ENCODE assay signal across 32 cellular contexts in the genomic region with DNA sequence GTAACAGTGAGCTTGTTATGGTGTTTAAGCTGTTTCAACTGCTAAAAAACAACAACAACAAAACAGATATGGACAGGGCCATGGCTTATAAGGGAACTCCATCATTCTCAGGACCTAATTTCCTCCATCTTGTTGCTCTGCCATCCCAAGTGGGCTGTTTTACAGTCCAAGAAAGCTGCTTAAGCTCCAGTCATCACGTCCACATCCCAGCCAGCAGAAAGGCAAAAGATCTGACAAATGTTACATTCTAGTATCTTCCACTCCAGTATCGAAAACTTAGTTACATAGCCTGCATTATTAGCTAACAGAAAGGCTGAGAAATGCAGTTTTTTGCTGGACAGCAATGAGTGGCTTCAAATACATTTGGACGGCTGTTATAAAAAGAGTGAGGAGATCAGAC. TPM values are rescaled to one million over a fixed set of nuclear protein-coding genes. Genes with fewer than 3 reads are reported as not detected.
"Had no signal": no experiment of that assay in that cellular context is flagged by ENCODE, and none has a peak within 500 bp of the region (broad histone marks: within the 10 kb centered on the region; RNA-seq: fewer than 3 reads in every experiment).

No MANE protein-coding gene starts in this region.

- H3K27me3 ChIP-seq: neural progenitor cell, ovary, right atrium auricular region, right lobe of liver, testis, thyroid gland, uterus had no signal

- H3K4me1 ChIP-seq: left lung, lower lobe of right lung, neural progenitor cell, right atrium auricular region, stomach, testis, thyroid gland, transverse colon, uterus had no signal

- H3K9ac ChIP-seq: neural progenitor cell had no signal

- H3K4me2 ChIP-seq: neural progenitor cell, smooth muscle cell had no signal

- H3K9me3 Mint-ChIP-seq: immature natural killer cell, mesothelial cell of epicardium, natural killer cell, neural progenitor cell had no signal

- H3K4me1 Mint-ChIP-seq: immature natural killer cell, natural killer cell, neural progenitor cell had no signal

- H3K4me3 ChIP-seq: left lung, lower lobe of right lung, neural progenitor cell, ovary, right atrium auricular region, right lobe of liver, smooth muscle cell, stomach, testis, thyroid gland, transverse colon, uterus had no signal

- H3K27ac ChIP-seq: left lung, lower lobe of right lung, neural progenitor cell, neutrophil, ovary, right atrium auricular region, right lobe of liver, stomach, testis, thyroid gland, transverse colon, uterus had no signal

- H2AFZ ChIP-seq: neural progenitor cell had no signal

- DNase-seq: hypothalamus; immature natural killer cell; kidney; left colon; left lung; lower lobe of right lung; mesendoderm; naive B cell; natural killer cell; nephron progenitor cell; occipital lobe; ovary; right lobe of liver; stimulated activated CD4-positive, alpha-beta T cell treated with anti-CD3 and anti-CD28 coated beads, Interleukin-1b, Interleukin-23, amount 100 ng/mL, for 48 hours; stimulated activated CD4-positive, alpha-beta T cell treated with anti-CD3 and anti-CD28 coated beads, Interleukin-2, amount 100 ng/mL, for 48 hours; stimulated activated CD4-positive, alpha-beta T cell treated with anti-CD3 and anti-CD28 coated beads, Interleukin-4, amount 100 ng/mL, for 4 hours; stimulated activated CD8-positive, alpha-beta memory T cell treated with anti-CD3 and anti-CD28 coated beads, Interleukin-4, amount 100 ng/mL, for 48 hours; stimulated activated naive CD4-positive, alpha-beta T cell treated with Interleukin-2 at 50 U/mL for 16 hours; stomach; testis; thyroid gland; transverse colon; uterus had no signal

- H3K9me3 ChIP-seq: left lung, lower lobe of right lung, neutrophil, ovary, right atrium auricular region, right lobe of liver, stomach, testis, thyroid gland, transverse colon, uterus had no signal

- ATAC-seq: left colon; left lung; lower lobe of right lung; natural killer cell; right lobe of liver; stimulated activated memory B cell treated with anti-CD40 and anti-IgM and Interleukin-4, amounts not matched to agents 10 μg/mL and 1 μg/mL and 100 μg/mL, for 72 hours had no signal

- H3K36me3 ChIP-seq: left lung, lower lobe of right lung, neural progenitor cell, neutrophil, ovary, right atrium auricular region, right lobe of liver, stomach, thyroid gland, transverse colon, uterus had no signal

- H3K27ac Mint-ChIP-seq: immature natural killer cell; mesothelial cell of epicardium; naive B cell; natural killer cell; nephron progenitor cell; neural progenitor cell; progenitor cell of endocrine pancreas; stimulated activated memory B cell treated with anti-CD40 and anti-IgM and Interleukin-4, amounts not matched to agents 10 μg/mL and 1 μg/mL and 100 μg/mL, for 72 hours had no signal

- H3K36me3 Mint-ChIP-seq: immature natural killer cell, mesothelial cell of epicardium, natural killer cell, neural progenitor cell had no signal

- H3K4me3 Mint-ChIP-seq: immature natural killer cell; mesothelial cell of epicardium; naive B cell; natural killer cell; nephron progenitor cell; neural progenitor cell; stimulated activated memory B cell treated with anti-CD40 and anti-IgM and Interleukin-4, amounts not matched to agents 10 μg/mL and 1 μg/mL and 100 μg/mL, for 72 hours had no signal

RNA-seq across cellular contexts. Expression of a gene that starts 23.0 kb away (rescaled TPM):
- total RNA-seq: mononuclear cell, natural killer cell, occipital lobe, skeletal muscle tissue, transverse colon had no signal
- polyA plus RNA-seq: immature natural killer cell had no signal
